Comparison of ENCODE assay signal across 1 cellular context in genomic region chr10:20608503-20608902, GRCh38.
TF ChIP-seq lines count a peak whose summit lies in the region.

No MANE protein-coding gene starts in this region.

TF ChIP-seq in GM23338, 12 proteins besides CTCF, POLR2A, EP300 and RAD21 (continued from another document):
- TF ChIP-seq ETS1 (IDR thresholded peaks at IDR 0.05) (no peak), EZH2 (IDR thresholded peaks at IDR 0.05; ENCODE audit: low read depth, unreplicated experiment) (no peak), STAT1 (IDR thresholded peaks at IDR 0.05; ENCODE audit: unreplicated experiment) (no peak), NANOG (IDR thresholded peaks at IDR 0.05; ENCODE audit: borderline replicate concordance) (no peak), EZH2phosphoT487 (IDR thresholded peaks at IDR 0.05; ENCODE audit: unreplicated experiment) (no peak), POLR2AphosphoS5 (IDR thresholded peaks at IDR 0.05; ENCODE audit: low read depth) (no peak), JUNB (IDR thresholded peaks at IDR 0.05; ENCODE audit: unreplicated experiment) (no peak)
